In genomic region chr15:66399276-66399675, GRCh38 we compare ENCODE assay signal across 13 cellular contexts. TPM values are rescaled to one million over a fixed set of nuclear protein-coding genes. Genes with fewer than 3 reads are reported as not detected.
DNase-seq lines count a peak whose midpoint lies in the region; ATAC-seq and TF ChIP-seq lines count a peak whose summit lies in the region.
"Had no signal": no experiment of that assay in that cellular context is flagged by ENCODE, and none has a peak within 500 bp of the region (broad histone marks: within the 10 kb centered on the region; RNA-seq: fewer than 3 reads in every experiment).

No MANE protein-coding gene starts in this region.

- peak overlapping the region; percentile 86; the same call in 1 of the 2 replicates for H3K4me2 ChIP-seq in BLaER1

- no peaks in the 10 kb centered on the region for H3K9me3 ChIP-seq in BLaER1
- H3K9me3 ChIP-seq in CD4-positive, alpha-beta T cell (ENCODE audit: control insufficient read depth, low read length), result no peaks in the 10 kb centered on the region
- H3K9me3 ChIP-seq in endodermal cell (ENCODE audit: control insufficient read depth, low read length), result no peaks in the 10 kb centered on the region
- H3K9me3 ChIP-seq: BE2C had no signal

- TF ChIP-seq CTCF in CD4-positive, alpha-beta T cell (IDR thresholded peaks at IDR 0.05), result no peak
- TF ChIP-seq CTCF in endodermal cell (conservative IDR thresholded peaks at IDR 0.05), result no peak

- peaks cover 23% of the 10 kb centered on the region for H3K36me3 Mint-ChIP-seq in CD4-positive, alpha-beta T cell (ENCODE audit: low read depth)
- H3K36me3 Mint-ChIP-seq in endodermal cell (ENCODE audit: low read depth), result peaks cover 31% of the 10 kb centered on the region

- H3K27me3 Mint-ChIP-seq in CD4-positive, alpha-beta T cell, result no peaks in the 10 kb centered on the region
- no peaks in the 10 kb centered on the region for H3K27me3 Mint-ChIP-seq in endodermal cell (ENCODE audit: insufficient read depth)

- H3K4me1 Mint-ChIP-seq in CD4-positive, alpha-beta T cell (ENCODE audit: low read depth), result peaks cover 82% of the 10 kb centered on the region
- H3K4me1 Mint-ChIP-seq in endodermal cell, result peaks cover 15% of the 10 kb centered on the region

- H4K20me1 ChIP-seq in BLaER1, result peaks cover 39% of the 10 kb centered on the region; the same call in 1 of the 2 replicates

- WGBS in endodermal cell (ENCODE audit: insufficient coverage in 1 of 2, insufficient read length in 1 of 2), 2 experiments, result 96 to 100% methylated on average over 3 to 8 of the region's 8 CpGs

- POLR2A ChIA-PET in CD4-positive, alpha-beta T cell (lab: Charles Lee), result no interaction called here

- no peak overlapping the region for H3K4me3 ChIP-seq in BLaER1
- H3K4me3 ChIP-seq in endodermal cell (ENCODE audit: low read length), result no peak overlapping the region

- H3K4me3 Mint-ChIP-seq in CD4-positive, alpha-beta T cell, result no peak overlapping the region
- H3K4me3 Mint-ChIP-seq in endodermal cell, result no peak overlapping the region

- no peak for DNase-seq in CD4-positive, alpha-beta T cell
- peak; percentile 29 for DNase-seq in SK-N-DZ (ENCODE audit: low spot score)
- peak; percentile 13 for DNase-seq in endodermal cell
- DNase-seq in activated CD4-positive, alpha-beta T cell treated with anti-CD3 and anti-CD28 coated beads, Interleukin-2, amount 50 U/mL, for 1 hour, result no peak
- DNase-seq in DMS 273 (lab: John Stamatoyannopoulos, UW; ENCODE audit: unreplicated experiment), result no peak
- DNase-seq: BE2C, Calu3, DMS79, EL, IMR-90, KBM-7 had no signal

- H3K4me1 ChIP-seq in BLaER1 (peaks cover 57% of the 10 kb centered on the region), endodermal cell (ENCODE audit: control insufficient read depth, insufficient read depth, low read length) (peaks cover 11% of the 10 kb centered on the region)
- H3K4me1 ChIP-seq: BE2C had no signal

- H3K27ac Mint-ChIP-seq in CD4-positive, alpha-beta T cell, result peak overlapping the region; percentile 14
- no peak overlapping the region for H3K27ac Mint-ChIP-seq in endodermal cell

- H3K9me3 Mint-ChIP-seq in CD4-positive, alpha-beta T cell, result no peaks in the 10 kb centered on the region
- no peaks in the 10 kb centered on the region for H3K9me3 Mint-ChIP-seq in endodermal cell

- intact Hi-C loops in CD4-positive, alpha-beta T cell (cut with DNase I, micrococcal nuclease), result no loop called here

- no peak overlapping the region for H3K27ac ChIP-seq in BLaER1
- no peak overlapping the region for H3K27ac ChIP-seq in CD4-positive, alpha-beta T cell (ENCODE audit: low read depth, low read length)
- no peak overlapping the region for H3K27ac ChIP-seq in endodermal cell (ENCODE audit: low read depth, low read length)

- no peaks in the 10 kb centered on the region for H3K27me3 ChIP-seq in BLaER1
- no peaks in the 10 kb centered on the region for H3K27me3 ChIP-seq in CD4-positive, alpha-beta T cell (ENCODE audit: control insufficient read depth, insufficient read depth, low read length)
- H3K27me3 ChIP-seq in endodermal cell (ENCODE audit: control insufficient read depth, insufficient read depth, low read length, poor library complexity, severe bottlenecking), result no peaks in the 10 kb centered on the region
- H3K27me3 ChIP-seq: BE2C had no signal

- CTCF ChIA-PET in CD4-positive, alpha-beta T cell (lab: Charles Lee), result no interaction called here

- H3K36me3 ChIP-seq in BLaER1 (peaks cover 32% of the 10 kb centered on the region), endodermal cell (ENCODE audit: control insufficient read depth, insufficient read depth, low read length) (peaks cover 60% of the 10 kb centered on the region)

- H3K9ac ChIP-seq in BLaER1 (no peak overlapping the region), endodermal cell (ENCODE audit: extremely low read depth, low read length, poor library complexity, severe bottlenecking) (no peak overlapping the region)

- ATAC-seq in CD4-positive, alpha-beta T cell (ENCODE audit: poor library complexity), result no peak
- no peak for ATAC-seq in GM21723 (IDR thresholded peaks at IDR 0.05; ENCODE audit: unreplicated experiment)

RNA-seq across cellular contexts. Expression of gene MAP2K1, which starts 12.6 kb away (rescaled TPM):
- 10 to 100 TPM; 33.8 to 34.7 TPM for total RNA-seq in CD4-positive, alpha-beta T cell
- polyA plus RNA-seq in SK-N-DZ (2014; cell fraction: cytosol; rRNA removed), result 22.5 and 25.2 TPM in 2 replicates
- polyA plus RNA-seq in SK-N-DZ (2014; cell fraction: nucleus; rRNA removed), result 16.9 and 17.1 TPM in 2 replicates
- 10 to 100 TPM; 73.7 to 81.2 TPM for total RNA-seq in endodermal cell
- polyA plus RNA-seq in endodermal cell (2013, experiment 1 of 2), result 50.6 TPM
- polyA plus RNA-seq in endodermal cell (2013, experiment 2 of 2), result 49.3 TPM

RNA-seq across cellular contexts. Expression of gene TIPIN, which starts 42.8 kb away (rescaled TPM):
- 1 to 10 TPM; 3.7 to 3.9 TPM for total RNA-seq in CD4-positive, alpha-beta T cell
- 32.0 and 36.1 TPM in 2 replicates for polyA plus RNA-seq in SK-N-DZ (2014; cell fraction: cytosol; rRNA removed)
- 18.8 and 24.0 TPM in 2 replicates for polyA plus RNA-seq in SK-N-DZ (2014; cell fraction: nucleus; rRNA removed)
- 10 to 100 TPM; 19.7 to 25.5 TPM for total RNA-seq in endodermal cell
- polyA plus RNA-seq in endodermal cell (2013, experiment 1 of 2), result 21.3 TPM
- polyA plus RNA-seq in endodermal cell (2013, experiment 2 of 2), result 22.4 TPM

Comparison
In these comparisons a context has a peak if more than half of its experiments do, and no peak if none do; other contexts are left out.
1. DNase-seq: peak in SK-N-DZ (single experiment) and endodermal cell (single experiment); none in CD4-positive, alpha-beta T cell (0 of 10), activated CD4-positive, alpha-beta T cell treated with anti-CD3 and anti-CD28 coated beads, Interleukin-2, amount 50 U/mL, for 1 hour (single experiment) and DMS 273 (single experiment).
2. RNA of gene TIPIN, which starts 42.8 kb away (total RNA-seq): 19.7 to 25.5 TPM in endodermal cell; 3.7 to 3.9 TPM in CD4-positive, alpha-beta T cell; every median in the first group is over 4 times any median in the second.